Comparison of ENCODE assay signal across 12 cellular contexts in genomic region chr12:4286228-4286627, GRCh38. TPM values are rescaled to one million over a fixed set of nuclear protein-coding genes. Genes with fewer than 3 reads are reported as not detected.
DNase-seq lines count a peak whose midpoint lies in the region; ATAC-seq and TF ChIP-seq lines count a peak whose summit lies in the region.
"Had no signal": no experiment of that assay in that cellular context is flagged by ENCODE, and none has a peak within 500 bp of the region (broad histone marks: within the 10 kb centered on the region; RNA-seq: fewer than 3 reads in every experiment).

No MANE protein-coding gene starts in this region.

- no peak overlapping the region for H2BK15ac ChIP-seq in neuronal stem cell (ENCODE audit: low read length)

- RAD21 ChIA-PET in HCT116 (lab: Charles Lee; ENCODE audit: low non-redundant PET in 1 of 2, low total read pairs in 2 of 2, uncharacterized antibody in 2 of 2, unreplicated experiment in 2 of 2) = no interaction called here

- H3K4me3 Mint-ChIP-seq in activated naive CD8-positive, alpha-beta T cell treated with anti-CD3 and anti-CD28 coated beads for 36 hours = peak overlapping the region; percentile 24

- no peak overlapping the region for H3K4me2 ChIP-seq in HCT116 (ENCODE audit: low read length)
- H3K4me2 ChIP-seq in neuronal stem cell (ENCODE audit: insufficient read depth, low read length, poor library complexity, severe bottlenecking) = no peak overlapping the region
- no peak overlapping the region for H3K4me2 ChIP-seq in Karpas-422 (ENCODE audit: low read depth, low read length, poor library complexity, severe bottlenecking)

- H2BK120ac ChIP-seq in neuronal stem cell (ENCODE audit: low read depth, low read length) = no peak overlapping the region

- intact Hi-C loops in HCT116 (cut with micrococcal nuclease) = no loop called here

- no peak overlapping the region for H3K23ac ChIP-seq in neuronal stem cell (ENCODE audit: low read depth, low read length, poor library complexity)

- 0 out of 3 replicates have a peak, but pooled peaks have one; percentile 0 for TF ChIP-seq CTCF in GM12872 (IDR thresholded peaks at IDR 0.05; ENCODE audit: insufficient read depth, low read depth, low read length)
- TF ChIP-seq CTCF in HCT116 (IDR thresholded peaks at IDR 0.05 in 2 of 3, conservative IDR thresholded peaks at IDR 0.05 in 1 of 3; ENCODE audit: borderline replicate concordance in 1 of 3, insufficient read depth in 1 of 3, low read depth in 2 of 3, low read length in 2 of 3) = no peak

- H4K91ac ChIP-seq in neuronal stem cell (ENCODE audit: low read depth, low read length, poor library complexity) = no peak overlapping the region

- H3K18ac ChIP-seq in neuronal stem cell (ENCODE audit: low read length) = no peak overlapping the region

- ATAC-seq in HCT116 (peak; percentile 61; the same call in 1 of the 2 replicates), HG03175 (IDR thresholded peaks at IDR 0.05; ENCODE audit: unreplicated experiment) (no peak)
- ATAC-seq: gastrocnemius medialis had no signal

- H3K4ac ChIP-seq in neuronal stem cell (ENCODE audit: low read length) = no peak overlapping the region

- H3K9me2 ChIP-seq in HCT116 (ENCODE audit: insufficient read depth) (no peaks in the 10 kb centered on the region), Karpas-422 (replicated peaks; ENCODE audit: insufficient read depth, low read length) (no peaks in the 10 kb centered on the region)

- H2AFZ ChIP-seq in HCT116 (ENCODE audit: low read depth, low read length, poor library complexity, severe bottlenecking) (no peak overlapping the region), neuronal stem cell (ENCODE audit: low read length) (no peak overlapping the region), Karpas-422 (ENCODE audit: low read length) (no peak overlapping the region)

- peaks cover 83% of the 10 kb centered on the region for H3K4me1 Mint-ChIP-seq in activated naive CD8-positive, alpha-beta T cell treated with anti-CD3 and anti-CD28 coated beads for 36 hours

- H2BK12ac ChIP-seq in neuronal stem cell (ENCODE audit: low read length) = no peak overlapping the region

- H3K27ac Mint-ChIP-seq in activated naive CD8-positive, alpha-beta T cell treated with anti-CD3 and anti-CD28 coated beads for 36 hours = peak overlapping the region; percentile 70

- H3K9me3 Mint-ChIP-seq in activated naive CD8-positive, alpha-beta T cell treated with anti-CD3 and anti-CD28 coated beads for 36 hours = no peaks in the 10 kb centered on the region

- H3K9ac ChIP-seq in HCT116 (ENCODE audit: low read length) (no peak overlapping the region), neuronal stem cell (ENCODE audit: low read depth, low read length, poor library complexity) (peak overlapping the region; percentile 60), Karpas-422 (ENCODE audit: low read length) (no peak overlapping the region)

- H3K79me2 ChIP-seq in HCT116 (ENCODE audit: insufficient read depth, low read length) (no peaks in the 10 kb centered on the region), Karpas-422 (ENCODE audit: low read length) (no peaks in the 10 kb centered on the region)

- H3K36me3 ChIP-seq in HCT116 (ENCODE audit: control insufficient read depth in 1 of 2, insufficient read depth in 2 of 2, low read length in 2 of 2) = no peaks in the 10 kb centered on the region
- H3K36me3 ChIP-seq in neuronal stem cell (replicated peaks in 1 of 2; ENCODE audit: control insufficient read depth in 2 of 2, insufficient read depth in 2 of 2, low read length in 2 of 2) = peaks cover 70 to 100% of the 10 kb centered on the region in 2 donors
- H3K36me3 ChIP-seq in Karpas-422 (ENCODE audit: insufficient read depth, low read length) = no peaks in the 10 kb centered on the region
- H3K36me3 ChIP-seq: gastrocnemius medialis had no signal

- H3K14ac ChIP-seq in neuronal stem cell (ENCODE audit: low read length) = no peak overlapping the region

- H2BK5ac ChIP-seq in neuronal stem cell (ENCODE audit: low read length) = no peak overlapping the region

- no peaks in the 10 kb centered on the region for H4K20me1 ChIP-seq in HCT116 (ENCODE audit: insufficient read depth)
- no peaks in the 10 kb centered on the region for H4K20me1 ChIP-seq in Karpas-422 (ENCODE audit: insufficient read depth, low read depth, low read length)

- H3K27ac ChIP-seq in HCT116 (ENCODE audit: low read depth, low read length) (no peak overlapping the region), neuronal stem cell (replicated peaks; ENCODE audit: low read length) (no peak overlapping the region), Karpas-422 (ENCODE audit: low read length) (no peak overlapping the region)
- H3K27ac ChIP-seq: gastrocnemius medialis had no signal

- no peak for TF ChIP-seq POLR2A in HCT116 (IDR thresholded peaks at IDR 0.05; ENCODE audit: borderline replicate concordance, extremely low read depth, insufficient read depth, insufficient read length)

- BruUV-seq in HCT116 (replicated peaks; lab: Mats Ljungman, UMichigan) = no TSS peak

- H3K27me3 ChIP-seq in HCT116 (ENCODE audit: insufficient read depth, low read length) (no peaks in the 10 kb centered on the region; the same call in 1 of the 2 replicates), neuronal stem cell (ENCODE audit: control insufficient read depth in 3 of 3, insufficient read depth in 3 of 3, low read depth in 1 of 3, low read length in 3 of 3) (no peaks in the 10 kb centered on the region), Karpas-422 (ENCODE audit: low read length) (no peaks in the 10 kb centered on the region)

- H3K4me1 ChIP-seq in HCT116 (ENCODE audit: control insufficient read depth in 1 of 2, insufficient read depth in 2 of 2, low read length in 2 of 2) = peaks cover 0 to 6% of the 10 kb centered on the region in 2 experiments; a peak in 1 of 4 replicates
- peaks cover 33 to 44% of the 10 kb centered on the region in 2 donors for H3K4me1 ChIP-seq in neuronal stem cell (ENCODE audit: control insufficient read depth in 2 of 2, insufficient read depth in 1 of 2, low read depth in 1 of 2, low read length in 2 of 2)
- H3K4me1 ChIP-seq in Karpas-422 (ENCODE audit: low read length) = no peaks in the 10 kb centered on the region
- H3K4me1 ChIP-seq: gastrocnemius medialis had no signal

- no peak for DNase-seq in HCT116 (ENCODE audit: low read depth, low spot score)
- no peak for DNase-seq in activated naive CD8-positive, alpha-beta T cell treated with anti-CD3 and anti-CD28 coated beads for 36 hours
- DNase-seq in neuronal stem cell (ENCODE audit: low spot score) = no peak
- no peak for DNase-seq in stimulated activated CD4-positive, alpha-beta T cell treated with anti-CD3 and anti-CD28 coated beads, Interleukin-2, amount 100 ng/mL, for 24 hours
- no peak for DNase-seq in Karpas-422
- DNase-seq: activated CD4-positive, CD25-positive, alpha-beta regulatory T cell treated with anti-CD3 and anti-CD28 coated beads, Interleukin-2, amount 50 U/mL, for 72 hours; gastrocnemius medialis; left cardiac atrium; NCI-H446 treated with DMSO at 0.1 percent for 48 hours; nucleus accumbens had no signal

- H3K79me1 ChIP-seq in neuronal stem cell (ENCODE audit: low read depth, low read length) = peaks cover 11% of the 10 kb centered on the region

- no peak overlapping the region for H2AK5ac ChIP-seq in neuronal stem cell (ENCODE audit: low read depth, low read length)

- CTCF ChIA-PET in HCT116 (lab: Charles Lee) = no interaction called here

- POLR2A ChIA-PET in HCT116 (lab: Charles Lee) = no interaction called here

- TF ChIP-seq RAD21 in HCT116 (IDR thresholded peaks at IDR 0.05; ENCODE audit: low read depth) = no peak

- no peaks in the 10 kb centered on the region for H3K27me3 Mint-ChIP-seq in activated naive CD8-positive, alpha-beta T cell treated with anti-CD3 and anti-CD28 coated beads for 36 hours

- no peak overlapping the region for H3K4me3 ChIP-seq in HCT116 (replicated peaks in 1 of 2; ENCODE audit: low read depth in 1 of 2, low read length in 2 of 2)
- no peak overlapping the region for H3K4me3 ChIP-seq in neuronal stem cell (ENCODE audit: low read length in 2 of 2)
- H3K4me3 ChIP-seq in Karpas-422 (ENCODE audit: low read length) = no peak overlapping the region
- H3K4me3 ChIP-seq: gastrocnemius medialis had no signal

- H4K8ac ChIP-seq in neuronal stem cell (ENCODE audit: low read depth, low read length) = no peak overlapping the region

- WGBS in neuronal stem cell (ENCODE audit: extremely low coverage in 2 of 2, insufficient read length in 2 of 2, insufficient replicate concordance in 1 of 2), 2 donors = no CpG with 5 or more reads among the region's 12 CpGs

- H3K9me3 ChIP-seq in HCT116 (ENCODE audit: control insufficient read depth in 1 of 2, insufficient read depth in 1 of 2, low read depth in 1 of 2, low read length in 2 of 2) = no peaks in the 10 kb centered on the region
- no peaks in the 10 kb centered on the region for H3K9me3 ChIP-seq in neuronal stem cell (replicated peaks in 1 of 2; ENCODE audit: control insufficient read depth in 2 of 2, insufficient read depth in 1 of 2, low read depth in 1 of 2, low read length in 2 of 2)
- H3K9me3 ChIP-seq in Karpas-422 (ENCODE audit: low read length) = no peaks in the 10 kb centered on the region
- H3K9me3 ChIP-seq: gastrocnemius medialis had no signal

- peaks cover 85% of the 10 kb centered on the region for H3K36me3 Mint-ChIP-seq in activated naive CD8-positive, alpha-beta T cell treated with anti-CD3 and anti-CD28 coated beads for 36 hours

TF ChIP-seq in HCT116, 20 proteins besides CTCF, POLR2A, EP300 and RAD21 (continues in another document):
- no peak for TF ChIP-seq YY1 (IDR thresholded peaks at IDR 0.05; ENCODE audit: extremely low read depth, insufficient replicate concordance, low read depth, low read length)
- no peak for TF ChIP-seq TCF7L2 (IDR thresholded peaks at IDR 0.05; ENCODE audit: borderline replicate concordance, extremely low read depth, insufficient read depth, insufficient read length)
- TF ChIP-seq ZNF274 (IDR thresholded peaks at IDR 0.05; ENCODE audit: low read depth, low read length) = no peak
- TF ChIP-seq ATF3 (IDR thresholded peaks at IDR 0.05) = no peak
- no peak for TF ChIP-seq EZH2 (IDR thresholded peaks at IDR 0.05)

RNA-seq across cellular contexts. Expression of gene CCND2, which starts 12.7 kb away (rescaled TPM):
- 1.1 TPM for total RNA-seq in HCT116 (2021; ENCODE audit: unreplicated experiment)
- polyA plus RNA-seq in HCT116 (2012) = 0.25 TPM in 1 of 2 replicates, not detected in the other
- total RNA-seq in activated naive CD8-positive, alpha-beta T cell treated with anti-CD3 and anti-CD28 coated beads for 36 hours = 100 to 1,000 TPM; 749 TPM
- 82.7 TPM for polyA plus RNA-seq in neuronal stem cell (2013, experiment 1 of 2)
- 87.9 TPM for polyA plus RNA-seq in neuronal stem cell (2013, experiment 2 of 2)
- 0.14 and 1.4 TPM in 2 replicates for total RNA-seq in Karpas-422 (2014; rRNA removed; shearing (Covaris generic); ENCODE audit: low replicate concordance)

RNA-seq across cellular contexts. Expression of gene TIGAR, which starts 34.8 kb away (rescaled TPM):
- total RNA-seq in HCT116 (2021; ENCODE audit: unreplicated experiment) = 13.7 TPM
- polyA plus RNA-seq in HCT116 (2012) = 6.0 and 6.3 TPM in 2 replicates
- 10 to 100 TPM; 14.0 to 15.8 TPM for total RNA-seq in activated naive CD8-positive, alpha-beta T cell treated with anti-CD3 and anti-CD28 coated beads for 36 hours
- polyA plus RNA-seq in neuronal stem cell (2013, experiment 1 of 2) = 10.6 TPM
- polyA plus RNA-seq in neuronal stem cell (2013, experiment 2 of 2) = 10.3 TPM
- total RNA-seq in Karpas-422 (2014; rRNA removed; shearing (Covaris generic); ENCODE audit: low replicate concordance) = 4.8 and 9.0 TPM in 2 replicates

Comparison
In these comparisons a context has a peak if more than half of its experiments do, and no peak if none do; other contexts are left out.
1. RNA of gene CCND2, which starts 12.7 kb away (total RNA-seq): 749 TPM in activated naive CD8-positive, alpha-beta T cell treated with anti-CD3 and anti-CD28 coated beads for 36 hours; 0.14 to 1.4 TPM in Karpas-422 and 1.1 TPM in HCT116 (single experiment); every median in the first group is over 100 times any median in the second.